In genomic region chr1:26530898-26531598, GRCh38 we compare ENCODE assay signal across 8 cellular contexts. TPM values are rescaled to one million over a fixed set of nuclear protein-coding genes. Genes with fewer than 3 reads are reported as not detected.
A peak's percentile ranks its signal among the peaks of the same experiment; 100 is the strongest.
DNase-seq lines count a peak whose midpoint lies in the region; ATAC-seq, FAIRE-seq and TF ChIP-seq lines count a peak whose summit lies in the region.

No MANE protein-coding gene starts in this region.

- TF ChIP-seq CTCF in MCF 10A (IDR thresholded peaks at IDR 0.05; ENCODE audit: unreplicated experiment) (peak; percentile 58), lower leg skin (IDR thresholded peaks at IDR 0.05) (no peak)

- CTCF ChIA-PET in MCF 10A (lab: Yijun Ruan, JAX) = interaction anchor here (0.5 to 3.8 kb wide), 11 partner anchors 9 to 920 kb away, joined by 3 to 75 read pairs (median 3); no protein-coding TSS in a partner anchor

- WGBS in lower leg skin, 2 donors = 15 to 56% methylated on average over 8 to 9 of the region's 9 CpGs

- peak overlapping the region; percentile 90 for H3K27ac Mint-ChIP-seq in MCF 10A (ENCODE audit: low read depth, unreplicated experiment)

- peak overlapping the region; percentile 89 for H3K4me3 Mint-ChIP-seq in MCF 10A (ENCODE audit: unreplicated experiment)

- TF ChIP-seq POLR2A in H54 (IDR thresholded peaks at IDR 0.05; ENCODE audit: low read depth, low read length) (no peak), lower leg skin (IDR thresholded peaks at IDR 0.05) (no peak)

- H3K4me3 ChIP-seq in lower leg skin (ENCODE audit: low read depth, poor library complexity, severe bottlenecking) = peak overlapping the region; percentile 47

- peak; percentile 77 for FAIRE-seq in H54 (lab: Jason Lieb, UNC)

- ATAC-seq in HG02642 (IDR thresholded peaks at IDR 0.05; ENCODE audit: poor library complexity, unreplicated experiment) = no peak
- no peak for ATAC-seq in HG03432 (IDR thresholded peaks at IDR 0.05; ENCODE audit: unreplicated experiment)

- DNase-seq in COLO668 (lab: John Stamatoyannopoulos, UW; ENCODE audit: unreplicated experiment) (peak; percentile 91), H54 (ENCODE audit: insufficient read length, low spot score) (peak; percentile 87), NCI-H526 treated with DMSO at 0.1 percent for 48 hours (lab: John Stamatoyannopoulos, UW) (peak; percentile 21), MCF 10A (ENCODE audit: unreplicated experiment) (peak; percentile 97), lower leg skin (ENCODE audit: low spot score in 2 of 2) (no peak), KG1 (lab: John Stamatoyannopoulos, UW) (no peak)

- H3K4me1 Mint-ChIP-seq in MCF 10A (ENCODE audit: insufficient read depth, unreplicated experiment) = peaks cover 15% of the 10 kb centered on the region

- H3K27me3 Mint-ChIP-seq in MCF 10A (ENCODE audit: insufficient read depth, unreplicated experiment) = no peaks in the 10 kb centered on the region

- intact Hi-C loops in MCF 10A (cut with micrococcal nuclease) (loop anchor here (1.0 to 2.0 kb wide), 2 partner anchors 31 to 58 kb away; partner anchors contain the start of gene HMGN2), lower leg skin (cut with DNase I; ENCODE audit: low total_unique reads) (no loop called here)

- peaks cover 11% of the 10 kb centered on the region for H3K36me3 Mint-ChIP-seq in MCF 10A (ENCODE audit: insufficient read depth, unreplicated experiment)

- POLR2A ChIA-PET in MCF 10A (lab: Yijun Ruan, JAX) = interaction anchor here (0.6 to 6.1 kb wide), 22 partner anchors 10 to 1762 kb away, joined by 3 to 282 read pairs (median 4); partner anchors contain the start of genes DHDDS, HMGN2, PIGV and SFN

- no peaks in the 10 kb centered on the region for H3K9me3 Mint-ChIP-seq in MCF 10A (ENCODE audit: unreplicated experiment)

- BruUV-seq in MCF 10A (replicated peaks; lab: Mats Ljungman, UMichigan) = no TSS peak

RNA-seq across cellular contexts. Expression of gene RPS6KA1, which starts 1.5 kb away (rescaled TPM):
- 43.9 and 50.9 TPM in 2 replicates for total RNA-seq in MCF 10A (2022)
- total RNA-seq in lower leg skin = 10 to 100 TPM; 34.1 to 72.6 (median 38.2) TPM

RNA-seq across cellular contexts. Expression of gene HMGN2, which starts 58.8 kb away (rescaled TPM):
- total RNA-seq in MCF 10A (2022) (302 and 364 TPM in 2 replicates), lower leg skin (100 to 1,000 TPM; 128 to 224 (median 167) TPM)

Comparison
In these comparisons a context has a peak if more than half of its experiments do, and no peak if none do; other contexts are left out.
1. DNase-seq: peak in COLO668 (single experiment), H54 (single experiment), NCI-H526 treated with DMSO at 0.1 percent for 48 hours (single experiment) and MCF 10A (single experiment); none in lower leg skin (0 of 2) and KG1 (single experiment).